ENCODE assay signal across 18 cellular contexts in genomic region chr11:1275021-1275420, GRCh38. TPM values are rescaled to one million over a fixed set of nuclear protein-coding genes. Genes with fewer than 3 reads are reported as not detected.
"Had no signal": no experiment of that assay in that cellular context is flagged by ENCODE, and none has a peak within 500 bp of the region (broad histone marks: within the 10 kb centered on the region; RNA-seq: fewer than 3 reads in every experiment).

No MANE protein-coding gene starts in this region.

- H3K27ac ChIP-seq: foreskin keratinocyte, ovary, uterus had no signal

- ATAC-seq: foreskin keratinocyte; naive thymus-derived CD4-positive, alpha-beta T cell; stimulated activated naive CD8-positive, alpha-beta T cell treated with anti-CD3 and anti-CD28 coated beads, Interleukin-15, Interleukin-2, amounts not matched to agents 100 U/mL and 50 U/mL, for 24 hours had no signal

- DNase-seq: activated CD4-positive, alpha-beta memory T cell treated with anti-CD3 and anti-CD28 coated beads for 36 hours; activated CD4-positive, alpha-beta T cell treated with anti-CD3 and anti-CD28 coated beads, Interleukin-2, amount 10 ng/mL, durations not matched to agents 24 days and 14 days; activated CD4-positive, CD25-positive, alpha-beta regulatory T cell treated with anti-CD3 and anti-CD28 coated beads, Interleukin-2, amount 50 U/mL, for 72 hours; activated CD8-positive, alpha-beta memory T cell treated with anti-CD3 and anti-CD28 coated beads, Interleukin-2, amount 50 U/mL, for 48 hours; activated gamma-delta T cell; activated naive CD4-positive, alpha-beta T cell treated with anti-CD3 and anti-CD28 coated beads, Interleukin-2, amount 50 U/mL, for 16 hours; activated T-cell treated with anti-CD3 and anti-CD28 coated beads, Interleukin-2, amount 50 U/mL, for 24 hours; amniotic stem cell; effector CD4-positive, alpha-beta T cell; foreskin keratinocyte; midbrain; naive thymus-derived CD4-positive, alpha-beta T cell; ovary; stimulated activated naive CD8-positive, alpha-beta T cell treated with anti-CD3 and anti-CD28 coated beads, Interleukin-15, Interleukin-2, amounts not matched to agents 100 U/mL and 50 U/mL, for 24 hours; T1000; uterus had no signal

RNA-seq across cellular contexts. Expression of gene MUC5B, which starts 52.2 kb away (rescaled TPM):
- total RNA-seq: activated CD4-positive, alpha-beta memory T cell treated with anti-CD3 and anti-CD28 coated beads for 36 hours; activated CD4-positive, alpha-beta T cell treated with anti-CD3 and anti-CD28 coated beads, Interleukin-2, amount 10 ng/mL, durations not matched to agents 24 days and 14 days; foreskin keratinocyte; naive thymus-derived CD4-positive, alpha-beta T cell; progenitor cell of endocrine pancreas; renal cortical epithelial cell had no signal
